1 cellular context compared by ENCODE assay signal in the genomic region with DNA sequence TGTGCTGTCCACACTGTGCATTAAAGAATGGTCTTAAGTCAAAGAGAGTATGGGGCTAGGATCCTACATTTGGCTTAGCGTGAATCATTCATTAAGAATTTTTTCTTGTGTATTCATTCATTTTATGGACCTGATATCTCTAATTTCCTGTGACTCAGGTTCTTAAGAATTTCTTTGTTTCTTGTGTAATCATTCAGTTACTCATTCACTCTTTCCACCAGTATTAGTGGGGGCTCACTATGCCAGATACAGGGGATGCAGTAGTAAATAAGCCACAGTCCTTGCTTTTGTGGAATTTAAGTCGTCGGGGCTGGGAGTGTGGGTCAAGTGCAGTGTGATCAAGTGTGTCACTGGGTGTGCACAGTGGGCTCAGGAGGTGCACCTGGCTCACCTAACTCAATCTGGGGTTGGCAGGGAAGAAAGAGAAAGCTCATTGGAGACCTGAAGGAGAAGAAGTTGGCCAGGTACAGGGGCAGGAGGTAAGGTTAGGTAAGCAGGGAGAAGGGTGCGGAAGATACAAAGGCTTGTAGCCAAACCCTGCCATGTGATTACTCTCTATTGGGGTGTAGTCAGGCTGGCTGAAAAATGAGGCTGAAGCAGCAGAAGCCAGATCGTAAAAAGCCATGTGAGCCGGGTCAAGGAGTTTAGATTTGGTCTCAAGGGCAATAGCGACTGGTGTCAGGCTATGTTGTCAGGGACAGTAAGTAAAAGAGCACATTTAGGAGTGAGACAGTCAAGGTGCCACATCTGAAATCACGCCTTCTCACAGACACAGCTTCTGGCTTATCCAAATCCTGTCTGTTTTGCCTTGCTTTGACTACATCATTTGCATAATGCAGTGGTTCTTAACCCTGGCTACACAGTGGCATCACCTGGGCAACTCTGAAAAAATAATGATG.
TF ChIP-seq lines count a peak whose summit lies in the region.

No MANE protein-coding gene starts in this region.

TF ChIP-seq in A549, 52 proteins besides CTCF, POLR2A, EP300 and RAD21 (continued from another document):
- no peak for TF ChIP-seq RNF2 (IDR thresholded peaks at IDR 0.05; ENCODE audit: borderline replicate concordance, low read depth)
- TF ChIP-seq TFCP2L1 (CRISPR knock-in tag; IDR thresholded peaks at IDR 0.05), result no peak
- TF ChIP-seq JUNB (IDR thresholded peaks at IDR 0.05), result peak; percentile 98
- TF ChIP-seq GATA3 (IDR thresholded peaks at IDR 0.05; ENCODE audit: borderline replicate concordance), result peak; percentile 96
- 0 out of 2 replicates have a peak, but pooled peaks have one; percentile 26 for TF ChIP-seq ZNF302 (CRISPR knock-in tag; IDR thresholded peaks at IDR 0.05)
